Comparison of ENCODE assay signal across 1 cellular context in genomic region chr2:202033317-202034248, GRCh38.
TF ChIP-seq lines count a peak whose summit lies in the region.

FZD7 (plus strand) TSS chr2:202033855; CDS start chr2:202034648, 793 bp downstream.

TF ChIP-seq in HEK293, 187 proteins besides CTCF, POLR2A, EP300 and RAD21 (continued from another document):
- TF ChIP-seq ZNF148 (tag by site-specific recombination; IDR thresholded peaks at IDR 0.05; ENCODE audit: borderline replicate concordance) (no peak), REPIN1 (tag by site-specific recombination; IDR thresholded peaks at IDR 0.05; ENCODE audit: low read depth) (no peak), ZNF555 (tag by site-specific recombination; conservative IDR thresholded peaks at IDR 0.05) (no peak), ZNF394 (tag by site-specific recombination; IDR thresholded peaks at IDR 0.05; ENCODE audit: borderline replicate concordance) (no peak), ZNF133 (tag by site-specific recombination; IDR thresholded peaks at IDR 0.05) (no peak), ZFP3 (tag by site-specific recombination; IDR thresholded peaks at IDR 0.05; ENCODE audit: low read depth) (no peak)
